Comparison of ENCODE assay signal across 8 cellular contexts in genomic region chr11:75398906-75399305, GRCh38. TPM values are rescaled to one million over a fixed set of nuclear protein-coding genes. Genes with fewer than 3 reads are reported as not detected.
DNase-seq lines count a peak whose midpoint lies in the region; ATAC-seq and TF ChIP-seq lines count a peak whose summit lies in the region.

No MANE protein-coding gene starts in this region.

- H2BK120ac ChIP-seq in IMR-90 (ENCODE audit: low read depth, low read length): no peak overlapping the region

- H2BK5ac ChIP-seq in IMR-90 (ENCODE audit: low read depth, low read length, poor library complexity, severe bottlenecking): no peak overlapping the region

- no peaks in the 10 kb centered on the region for H3K9me3 Mint-ChIP-seq in activated CD4-positive, alpha-beta T cell treated with anti-CD3 and anti-CD28 coated beads, Interleukin-2, amount 10 ng/mL, durations not matched to agents 24 days and 14 days

- TF ChIP-seq CTCF in IMR-90 (conservative IDR thresholded peaks at IDR 0.05; ENCODE audit: low read depth, low read length) (no peak), body of pancreas (IDR thresholded peaks at IDR 0.05) (no peak), gastrocnemius medialis (IDR thresholded peaks at IDR 0.05 in 4 of 5, conservative IDR thresholded peaks at IDR 0.05 in 1 of 5) (no peak)

- H4K91ac ChIP-seq in IMR-90 (ENCODE audit: insufficient read depth, low read depth, low read length): no peak overlapping the region

- H3K27ac ChIP-seq in IMR-90 (ENCODE audit: insufficient read depth, low read length) (no peak overlapping the region), body of pancreas (no peak overlapping the region), gastrocnemius medialis (peak overlapping the region in 3 of 4 donors; percentile 90 to 98 (median 94))

- H3K18ac ChIP-seq in IMR-90 (ENCODE audit: low read depth, low read length): no peak overlapping the region

- intact Hi-C loops in activated CD4-positive, alpha-beta T cell treated with anti-CD3 and anti-CD28 coated beads, Interleukin-2, amount 10 ng/mL, durations not matched to agents 24 days and 14 days (cut with micrococcal nuclease): no loop called here
- intact Hi-C loops in IMR-90 (cut with micrococcal nuclease) (no loop called here), body of pancreas (cut with DNase I) (no loop called here), gastrocnemius medialis (cut with DNase I; ENCODE audit: low total_unique reads) (loop anchor here (2.0 kb wide), 1 partner anchor 128 kb away; no protein-coding TSS in a partner anchor)

- no peak overlapping the region for H2AK5ac ChIP-seq in IMR-90 (ENCODE audit: low read depth, low read length)

- H3K4me1 Mint-ChIP-seq in activated CD4-positive, alpha-beta T cell treated with anti-CD3 and anti-CD28 coated beads, Interleukin-2, amount 10 ng/mL, durations not matched to agents 24 days and 14 days: peaks cover 36% of the 10 kb centered on the region

- H3K79me1 ChIP-seq in IMR-90 (ENCODE audit: low read depth in 1 of 2, low read length in 2 of 2): peaks cover 8 to 32% of the 10 kb centered on the region in 2 experiments

- H3K4me1 ChIP-seq in IMR-90 (ENCODE audit: control insufficient read depth, insufficient read depth, low read length) (peaks cover 5% of the 10 kb centered on the region), body of pancreas (peaks cover 32% of the 10 kb centered on the region), gastrocnemius medialis (peaks cover 32% of the 10 kb centered on the region in 2 donors)

- peaks cover 47% of the 10 kb centered on the region for H3K36me3 Mint-ChIP-seq in activated CD4-positive, alpha-beta T cell treated with anti-CD3 and anti-CD28 coated beads, Interleukin-2, amount 10 ng/mL, durations not matched to agents 24 days and 14 days (ENCODE audit: low read depth)

- no peak for TF ChIP-seq RAD21 in IMR-90 (IDR thresholded peaks at IDR 0.05; ENCODE audit: low read length)

- H3K56ac ChIP-seq in IMR-90 (ENCODE audit: extremely low read depth, insufficient read depth, low read length): no peak overlapping the region

- H2AK9ac ChIP-seq in IMR-90 (replicated peaks; ENCODE audit: low read depth, low read length, poor library complexity): no peak overlapping the region

- H3K4ac ChIP-seq in IMR-90 (ENCODE audit: low read depth, low read length): no peak overlapping the region

- H4K8ac ChIP-seq in IMR-90 (ENCODE audit: low read depth in 2 of 2, low read length in 2 of 2): peak overlapping the region; percentile 53 to 84

- H3K4me2 ChIP-seq in IMR-90 (ENCODE audit: low read depth, low read length): no peak overlapping the region

- H4K20me1 ChIP-seq in IMR-90 (ENCODE audit: insufficient read depth, low read length): peaks cover 45% of the 10 kb centered on the region

- H2BK20ac ChIP-seq in IMR-90 (ENCODE audit: low read depth, low read length): no peak overlapping the region

- H3K9ac ChIP-seq in IMR-90 (ENCODE audit: low read depth, low read length): no peak overlapping the region

- H3K9me3 ChIP-seq in IMR-90 (ENCODE audit: control insufficient read depth, insufficient read depth, low read length): no peaks in the 10 kb centered on the region
- no peaks in the 10 kb centered on the region for H3K9me3 ChIP-seq in body of pancreas
- no peaks in the 10 kb centered on the region for H3K9me3 ChIP-seq in gastrocnemius medialis

- dilution Hi-C loops in IMR-90 (cut with HindIII; ENCODE audit: low sequenced_read_pairs, unreplicated experiment): no loop called here

- TF ChIP-seq POLR2A in IMR-90 (IDR thresholded peaks at IDR 0.05; ENCODE audit: low read depth, low read length) (no peak), body of pancreas (IDR thresholded peaks at IDR 0.05) (no peak), gastrocnemius medialis (IDR thresholded peaks at IDR 0.05) (no peak)

- in situ Hi-C loops in IMR-90 (cut with MboI; ENCODE audit: low sequenced_read_pairs): no loop called here
- in situ Hi-C loops in gastrocnemius medialis (cut with MboI; ENCODE audit: low sequenced_read_pairs in 4 of 4): no loop called here

- peak overlapping the region; percentile 53 for H4K5ac ChIP-seq in IMR-90 (ENCODE audit: low read depth, low read length)

- 48% methylated on average over 7 of the region's 8 CpGs; no CpG with 5 or more reads in 1 of the 2 experiments for WGBS in IMR-90 (ENCODE audit: extremely low coverage in 2 of 2, insufficient read length in 1 of 2), 2 experiments
- WGBS in body of pancreas, 2 donors: 62 to 63% methylated on average over 8 of the region's 8 CpGs

- H3K27me3 ChIP-seq in IMR-90 (ENCODE audit: control insufficient read depth, insufficient read depth, low read length) (peaks cover 3% of the 10 kb centered on the region; the same call in 1 of the 2 replicates), body of pancreas (no peaks in the 10 kb centered on the region), gastrocnemius medialis (no peaks in the 10 kb centered on the region)

- H3K23ac ChIP-seq in IMR-90 (ENCODE audit: low read depth, low read length): no peak overlapping the region

- no peak overlapping the region for H2BK15ac ChIP-seq in IMR-90 (ENCODE audit: low read depth, low read length)

- no peak overlapping the region for H3K4me3 ChIP-seq in IMR-90 (ENCODE audit: insufficient read depth, low read depth, low read length)
- no peak overlapping the region for H3K4me3 ChIP-seq in body of pancreas
- H3K4me3 ChIP-seq in gastrocnemius medialis: peak overlapping the region in 1 of 4 donors; percentile 90

- POLR2A ChIA-PET in IMR-90 (lab: Charles Lee; ENCODE audit: unreplicated experiment): no interaction called here

- peak overlapping the region; percentile 99 for H3K27ac Mint-ChIP-seq in activated CD4-positive, alpha-beta T cell treated with anti-CD3 and anti-CD28 coated beads, Interleukin-2, amount 10 ng/mL, durations not matched to agents 24 days and 14 days

- peak overlapping the region; percentile 88 for H2AFZ ChIP-seq in IMR-90 (replicated peaks; ENCODE audit: low read length, poor library complexity)

- H3K9me1 ChIP-seq in IMR-90 (ENCODE audit: insufficient read depth, low read length): peaks cover 6% of the 10 kb centered on the region; the same call in 1 of the 2 replicates

- H3K4me3 Mint-ChIP-seq in activated CD4-positive, alpha-beta T cell treated with anti-CD3 and anti-CD28 coated beads, Interleukin-2, amount 10 ng/mL, durations not matched to agents 24 days and 14 days: peak overlapping the region; percentile 98

- ATAC-seq in IMR-90 (ENCODE audit: low read depth) (no peak), body of pancreas (peak; percentile 3), gastrocnemius medialis (no peak), GM19467 (IDR thresholded peaks at IDR 0.05; ENCODE audit: unreplicated experiment) (no peak), HG03196 (IDR thresholded peaks at IDR 0.05; ENCODE audit: unreplicated experiment) (no peak)

- H3K14ac ChIP-seq in IMR-90 (replicated peaks; ENCODE audit: low read depth, low read length): no peak overlapping the region

- no peak for DNase-seq in activated CD4-positive, alpha-beta T cell treated with anti-CD3 and anti-CD28 coated beads, Interleukin-2, amount 10 ng/mL, durations not matched to agents 24 days and 14 days
- no peak for DNase-seq in activated CD4-positive, alpha-beta T cell treated with anti-CD3 and anti-CD28 coated beads for 1 hour
- DNase-seq in IMR-90: no peak
- no peak for DNase-seq in body of pancreas
- DNase-seq in gastrocnemius medialis: no peak
- DNase-seq in germinal center (ENCODE audit: low spot score): no peak

- no TSS peak for BruUV-seq in IMR-90 (replicated peaks; lab: Mats Ljungman, UMichigan)

- H3K36me3 ChIP-seq in IMR-90 (ENCODE audit: control insufficient read depth, insufficient read depth, low read length) (peaks cover 31% of the 10 kb centered on the region), body of pancreas (replicated peaks in 1 of 2; ENCODE audit: insufficient read depth in 1 of 2, low read depth in 2 of 2) (peaks cover 0 to 15% of the 10 kb centered on the region in 2 donors), gastrocnemius medialis (peaks cover 0 to 33% of the 10 kb centered on the region in 2 donors)

- H3K27me3 Mint-ChIP-seq in activated CD4-positive, alpha-beta T cell treated with anti-CD3 and anti-CD28 coated beads, Interleukin-2, amount 10 ng/mL, durations not matched to agents 24 days and 14 days: peaks cover 15% of the 10 kb centered on the region

- CTCF ChIA-PET in IMR-90 (lab: Yijun Ruan, JAX): interaction anchor here (0.8 to 1.3 kb wide), 2 partner anchors 9 to 46 kb away, joined by 3 read pairs; no protein-coding TSS in a partner anchor

TF ChIP-seq in IMR-90, 13 proteins besides CTCF, POLR2A, EP300 and RAD21 (continues in another document):
- no peak for TF ChIP-seq MXI1 (IDR thresholded peaks at IDR 0.05; ENCODE audit: borderline replicate concordance, low read depth, low read length)

RNA-seq across cellular contexts. Expression of gene RPS3, which starts 0.4 kb away (rescaled TPM):
- total RNA-seq in activated CD4-positive, alpha-beta T cell treated with anti-CD3 and anti-CD28 coated beads, Interleukin-2, amount 10 ng/mL, durations not matched to agents 24 days and 14 days: 3,383 and 3,385 TPM in 2 replicates
- total RNA-seq in IMR-90 (2012; rRNA removed): 2,360 and 3,444 TPM in 2 replicates
- 2,477 and 2,872 TPM in 2 replicates for polyA plus RNA-seq in IMR-90 (2012; rRNA removed)
- 2,410 and 4,196 TPM in 2 replicates for polyA plus RNA-seq in IMR-90 (2012; cell fraction: cytosol; rRNA removed)
- 593 and 1,092 TPM in 2 replicates for polyA plus RNA-seq in IMR-90 (2012; cell fraction: nucleus; rRNA removed; ENCODE audit: low replicate concordance)
- 1,000 to 10,000 TPM in 1 of 2 donors, 100 to 1,000 TPM in 1; 921 to 1,114 TPM for total RNA-seq in body of pancreas
- total RNA-seq in gastrocnemius medialis: 100 to 1,000 TPM; 572 to 979 (median 746) TPM

RNA-seq across cellular contexts. Expression of gene KLHL35, which starts 34.1 kb away (rescaled TPM):
- 1.7 and 2.0 TPM in 2 replicates for total RNA-seq in activated CD4-positive, alpha-beta T cell treated with anti-CD3 and anti-CD28 coated beads, Interleukin-2, amount 10 ng/mL, durations not matched to agents 24 days and 14 days
- total RNA-seq in IMR-90 (2012; rRNA removed): 1.4 and 1.6 TPM in 2 replicates
- 3.3 TPM in 2 replicates for polyA plus RNA-seq in IMR-90 (2012; rRNA removed)
- polyA plus RNA-seq in IMR-90 (2012; cell fraction: cytosol; rRNA removed): 2.1 and 6.1 TPM in 2 replicates
- 4.0 and 10.4 TPM in 2 replicates for polyA plus RNA-seq in IMR-90 (2012; cell fraction: nucleus; rRNA removed; ENCODE audit: low replicate concordance)
- total RNA-seq in body of pancreas: 1 to 10 TPM; 4.4 to 4.6 TPM
- 1 to 10 TPM in 2 of 4 donors, under 1 TPM in 1, not detected in 1; 0.53 to 1.8 (median 1.0) TPM for total RNA-seq in gastrocnemius medialis

RNA-seq across cellular contexts. Expression of gene ARRB1, which starts 47.4 kb away (rescaled TPM):
- total RNA-seq in activated CD4-positive, alpha-beta T cell treated with anti-CD3 and anti-CD28 coated beads, Interleukin-2, amount 10 ng/mL, durations not matched to agents 24 days and 14 days: 22.7 and 23.8 TPM in 2 replicates
- total RNA-seq in IMR-90 (2012; rRNA removed): 13.1 and 17.4 TPM in 2 replicates
- polyA plus RNA-seq in IMR-90 (2012; rRNA removed): 11.0 and 11.4 TPM in 2 replicates
- 11.9 and 16.6 TPM in 2 replicates for polyA plus RNA-seq in IMR-90 (2012; cell fraction: cytosol; rRNA removed)
- polyA plus RNA-seq in IMR-90 (2012; cell fraction: nucleus; rRNA removed; ENCODE audit: low replicate concordance): 9.6 and 12.8 TPM in 2 replicates
- total RNA-seq in body of pancreas: 10 to 100 TPM; 41.0 to 54.1 TPM
- total RNA-seq in gastrocnemius medialis: 10 to 100 TPM in 1 of 4 donors, 1 to 10 TPM in 3; 4.3 to 11.8 (median 5.4) TPM

Comparison
In these comparisons a context has a peak if more than half of its experiments do, and no peak if none do; other contexts are left out.
1. H3K27ac ChIP-seq: peak in gastrocnemius medialis (3 of 4); none in IMR-90 (single experiment) and body of pancreas (0 of 4).